Comparison of ENCODE assay signal across 18 cellular contexts in the genomic region with DNA sequence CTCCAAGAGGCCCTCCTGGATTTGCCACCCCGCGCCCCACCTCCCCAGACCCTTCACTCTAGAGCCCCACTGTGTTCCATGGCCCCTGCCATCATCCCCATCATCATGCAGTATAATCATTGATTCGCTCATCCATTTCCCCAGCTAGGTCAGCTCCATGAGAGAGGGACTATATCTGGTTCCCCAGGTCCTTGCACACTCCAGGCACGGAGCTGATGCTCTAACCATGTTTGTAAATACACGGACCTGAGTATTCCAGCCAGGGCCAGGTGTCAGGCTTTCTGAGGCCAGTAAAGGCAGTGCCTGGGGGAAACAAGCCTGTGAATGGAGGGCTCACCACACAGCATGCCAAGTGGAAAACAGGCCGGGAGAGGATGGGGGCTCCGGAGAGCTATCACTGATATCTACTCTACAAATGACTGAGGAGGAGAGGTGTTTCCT. TPM values are rescaled to one million over a fixed set of nuclear protein-coding genes. Genes with fewer than 3 reads are reported as not detected.
DNase-seq lines count a peak whose midpoint lies in the region; ATAC-seq, FAIRE-seq and TF ChIP-seq lines count a peak whose summit lies in the region.
"Had no signal": no experiment of that assay in that cellular context is flagged by ENCODE, and none has a peak within 500 bp of the region (broad histone marks: within the 10 kb centered on the region; RNA-seq: fewer than 3 reads in every experiment).

No MANE protein-coding gene starts in this region.

- no peak for FAIRE-seq in GM12892 (lab: Jason Lieb, UNC)

- H3K9ac ChIP-seq in endodermal cell (ENCODE audit: extremely low read depth, low read length, poor library complexity, severe bottlenecking) (no peak overlapping the region), stomach smooth muscle (ENCODE audit: low read length in 2 of 2) (no peak overlapping the region)

- H3K9me3 Mint-ChIP-seq in endodermal cell (no peaks in the 10 kb centered on the region), nephron (no peaks in the 10 kb centered on the region)
- H3K9me3 Mint-ChIP-seq: activated naive CD8-positive, alpha-beta T cell treated with anti-CD3 and anti-CD28 coated beads for 36 hours; T-helper 1 cell treated with Interleukin-12 subunit alpha and Interleukin-12 subunit beta and Interleukin-4 antibody, amounts not matched to agents 30 μg/mL and 1 μg/mL, for 36 hours had no signal

- H3K36me3 Mint-ChIP-seq in endodermal cell (ENCODE audit: low read depth) (no peaks in the 10 kb centered on the region), nephron (ENCODE audit: low read depth) (no peaks in the 10 kb centered on the region)
- H3K36me3 Mint-ChIP-seq: activated naive CD8-positive, alpha-beta T cell treated with anti-CD3 and anti-CD28 coated beads for 36 hours had no signal

- H3K36me3 ChIP-seq in endodermal cell (ENCODE audit: control insufficient read depth, insufficient read depth, low read length) = no peaks in the 10 kb centered on the region
- no peaks in the 10 kb centered on the region for H3K36me3 ChIP-seq in stomach smooth muscle (ENCODE audit: control insufficient read depth in 2 of 2, insufficient read depth in 2 of 2, low read length in 2 of 2)
- H3K36me3 ChIP-seq: thoracic aorta had no signal

- DNase-seq in activated CD4-positive, CD25-positive, alpha-beta regulatory T cell treated with anti-CD3 and anti-CD28 coated beads, Interleukin-2, amount 50 U/mL, for 72 hours = peak; percentile 8
- no peak for DNase-seq in activated CD4-positive, CD25-positive, alpha-beta regulatory T cell (lab: John Stamatoyannopoulos, UW)
- DNase-seq in endodermal cell (peak; percentile 34), GM12892 (ENCODE audit: insufficient read length) (no peak), nucleus accumbens (lab: John Stamatoyannopoulos, UW) (no peak)
- DNase-seq: activated naive CD8-positive, alpha-beta T cell treated with anti-CD3 and anti-CD28 coated beads for 36 hours; C1 segment of cervical spinal cord; central memory CD4-positive, alpha-beta T cell; DMS153; foreskin melanocyte; midbrain; NCI-H1105 treated with DMSO at 0.1 percent for 48 hours had no signal

- no peak for TF ChIP-seq POLR2A in GM12892 (IDR thresholded peaks at IDR 0.05; ENCODE audit: low read depth, low read length)

- H3K4me1 Mint-ChIP-seq in endodermal cell = peaks cover 2% of the 10 kb centered on the region
- H3K4me1 Mint-ChIP-seq in nephron = peaks cover 98% of the 10 kb centered on the region

- H3K4me3 ChIP-seq in endodermal cell (ENCODE audit: low read length) (no peak overlapping the region), stomach smooth muscle (ENCODE audit: low read length in 2 of 2) (no peak overlapping the region)
- H3K4me3 ChIP-seq: thoracic aorta had no signal

- H3K4me1 ChIP-seq in endodermal cell (ENCODE audit: control insufficient read depth, insufficient read depth, low read length) (no peaks in the 10 kb centered on the region), stomach smooth muscle (ENCODE audit: control insufficient read depth, insufficient read depth, low read length) (peaks cover 57% of the 10 kb centered on the region)

- H3K9me3 ChIP-seq in endodermal cell (ENCODE audit: control insufficient read depth, low read length) = no peaks in the 10 kb centered on the region
- H3K9me3 ChIP-seq in stomach smooth muscle (ENCODE audit: control insufficient read depth in 2 of 2, low read length in 2 of 2) = no peaks in the 10 kb centered on the region
- H3K9me3 ChIP-seq: thoracic aorta had no signal

- 94 to 100% methylated on average over 5 to 7 of the region's 7 CpGs for WGBS in endodermal cell (ENCODE audit: insufficient coverage in 1 of 2, insufficient read length in 1 of 2), 2 experiments

- peaks cover 52% of the 10 kb centered on the region for H3K27me3 Mint-ChIP-seq in endodermal cell (ENCODE audit: insufficient read depth)
- peaks cover 15% of the 10 kb centered on the region for H3K27me3 Mint-ChIP-seq in nephron (ENCODE audit: low read depth)

- H3K27ac Mint-ChIP-seq in endodermal cell = no peak overlapping the region
- peak overlapping the region; percentile 98 to 99 (median 98) for H3K27ac Mint-ChIP-seq in nephron
- H3K27ac Mint-ChIP-seq: activated naive CD8-positive, alpha-beta T cell treated with anti-CD3 and anti-CD28 coated beads for 36 hours; T-helper 1 cell treated with Interleukin-12 subunit alpha and Interleukin-12 subunit beta and Interleukin-4 antibody, amounts not matched to agents 30 μg/mL and 1 μg/mL, for 36 hours had no signal

- TF ChIP-seq CTCF in endodermal cell (conservative IDR thresholded peaks at IDR 0.05) (no peak), nephron (IDR thresholded peaks at IDR 0.05; ENCODE audit: unreplicated experiment in 3 of 3) (no peak)

- ATAC-seq in HG03432 (IDR thresholded peaks at IDR 0.05; ENCODE audit: unreplicated experiment) = no peak

- H3K27ac ChIP-seq in endodermal cell (ENCODE audit: low read depth, low read length) = no peak overlapping the region
- H3K27ac ChIP-seq in stomach smooth muscle (ENCODE audit: low read length) = peak overlapping the region; percentile 24
- H3K27ac ChIP-seq: 22Rv1, thoracic aorta had no signal

- H3K4me3 Mint-ChIP-seq in endodermal cell (no peak overlapping the region), nephron (peak overlapping the region in 1 of 3 experiments; percentile 37)
- H3K4me3 Mint-ChIP-seq: activated naive CD8-positive, alpha-beta T cell treated with anti-CD3 and anti-CD28 coated beads for 36 hours; T-helper 1 cell treated with Interleukin-12 subunit alpha and Interleukin-12 subunit beta and Interleukin-4 antibody, amounts not matched to agents 30 μg/mL and 1 μg/mL, for 36 hours had no signal

- H3K27me3 ChIP-seq in endodermal cell (ENCODE audit: control insufficient read depth, insufficient read depth, low read length, poor library complexity, severe bottlenecking) (peaks cover 8% of the 10 kb centered on the region), stomach smooth muscle (ENCODE audit: control insufficient read depth in 1 of 2, insufficient read depth in 2 of 2, low read length in 2 of 2) (peaks cover 2 to 3% of the 10 kb centered on the region in 2 donors)

RNA-seq across cellular contexts. Expression of gene OAF, which starts 27.1 kb away (rescaled TPM):
- 1 to 10 TPM; 1.7 to 3.6 TPM for total RNA-seq in endodermal cell
- polyA plus RNA-seq in endodermal cell (2013, experiment 1 of 2) = 15.1 TPM
- 14.4 TPM for polyA plus RNA-seq in endodermal cell (2013, experiment 2 of 2)
- polyA plus RNA-seq in GM12892 (2012; ENCODE audit: missing spikeins) = 0.61 TPM

RNA-seq across cellular contexts. Expression of gene TRIM29, which starts 45.8 kb away (rescaled TPM):
- total RNA-seq in endodermal cell = not detected
- polyA plus RNA-seq in endodermal cell (2013, experiment 1 of 2) = not detected
- polyA plus RNA-seq in endodermal cell (2013, experiment 2 of 2) = 0.17 TPM
- 0.95 TPM for polyA plus RNA-seq in GM12892 (2012; ENCODE audit: missing spikeins)
- total RNA-seq: activated naive CD8-positive, alpha-beta T cell treated with anti-CD3 and anti-CD28 coated beads for 36 hours had no signal

RNA-seq across cellular contexts. Expression of gene POU2F3, which starts 56.2 kb away (rescaled TPM):
- total RNA-seq in endodermal cell = under 1 TPM in 1 of 2 donors, not detected in 1; 0.46 TPM
- 0.18 TPM for polyA plus RNA-seq in endodermal cell (2013, experiment 1 of 2)
- polyA plus RNA-seq in endodermal cell (2013, experiment 2 of 2) = 0.12 TPM
- 0.68 TPM for polyA plus RNA-seq in GM12892 (2012; ENCODE audit: missing spikeins)
- total RNA-seq: activated naive CD8-positive, alpha-beta T cell treated with anti-CD3 and anti-CD28 coated beads for 36 hours; thoracic aorta had no signal

Comparison
In these comparisons a context has a peak if more than half of its experiments do, and no peak if none do; other contexts are left out.
1. DNase-seq: peak in activated CD4-positive, CD25-positive, alpha-beta regulatory T cell treated with anti-CD3 and anti-CD28 coated beads, Interleukin-2, amount 50 U/mL, for 72 hours (single experiment) and endodermal cell (single experiment); none in activated CD4-positive, CD25-positive, alpha-beta regulatory T cell (0 of 4), GM12892 (single experiment) and nucleus accumbens (0 of 56).